Comparison of ENCODE assay signal across 10 cellular contexts in the genomic region with DNA sequence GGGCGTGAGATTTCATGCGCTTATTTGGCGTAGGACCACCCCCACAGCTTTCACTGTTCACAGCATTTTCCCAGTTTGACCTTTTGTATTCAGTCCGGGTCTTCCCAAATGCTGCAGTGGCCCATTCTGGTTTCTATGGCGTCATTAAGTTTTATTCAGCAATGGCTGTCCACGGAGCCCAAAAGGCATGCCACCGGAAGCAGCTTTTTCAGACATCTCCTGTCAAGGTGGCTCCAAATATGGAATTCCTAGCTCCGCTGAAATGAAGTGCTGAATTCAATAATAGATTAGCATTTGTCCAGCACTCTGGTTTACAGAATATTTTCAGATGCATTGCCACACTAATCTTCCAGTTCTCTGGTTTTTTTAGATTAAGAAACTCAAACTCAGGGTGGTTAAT.
DNase-seq lines count a peak whose midpoint lies in the region; ATAC-seq and TF ChIP-seq lines count a peak whose summit lies in the region.
"Had no signal": no experiment of that assay in that cellular context is flagged by ENCODE, and none has a peak within 500 bp of the region (broad histone marks: within the 10 kb centered on the region; RNA-seq: fewer than 3 reads in every experiment).

No MANE protein-coding gene starts in this region.

- H3K4me1 Mint-ChIP-seq in activated CD4-positive, alpha-beta memory T cell treated with anti-CD3 and anti-CD28 coated beads for 36 hours (ENCODE audit: low read depth): peaks cover 10% of the 10 kb centered on the region

- H3K4me3 ChIP-seq in left ventricle myocardium inferior (peak overlapping the region; percentile 70), iPS-20b (ENCODE audit: low read length) (peak overlapping the region; percentile 90), uterus (peak overlapping the region in 1 of 2 donors; percentile 35)

- H3K9me3 ChIP-seq in left ventricle myocardium inferior (replicated peaks): no peaks in the 10 kb centered on the region
- H3K9me3 ChIP-seq in iPS-20b (ENCODE audit: insufficient read depth, low read depth, low read length): no peaks in the 10 kb centered on the region
- H3K9me3 ChIP-seq in uterus: no peaks in the 10 kb centered on the region
- H3K9me3 ChIP-seq: adrenal gland had no signal

- peak overlapping the region; percentile 77 for H3K4me3 Mint-ChIP-seq in activated CD4-positive, alpha-beta memory T cell treated with anti-CD3 and anti-CD28 coated beads for 36 hours

- no peak for TF ChIP-seq CTCF in left ventricle myocardium inferior (IDR thresholded peaks at IDR 0.05; ENCODE audit: borderline replicate concordance)
- no peak for TF ChIP-seq CTCF in uterus (IDR thresholded peaks at IDR 0.05)

- ATAC-seq in Right ventricle myocardium superior (ENCODE audit: poor library complexity): no peak

- H3K27ac ChIP-seq in left ventricle myocardium inferior (replicated peaks): peak overlapping the region; percentile 68
- H3K27ac ChIP-seq in iPS-20b (ENCODE audit: low read length): no peak overlapping the region
- peak overlapping the region; percentile 56 to 75 for H3K27ac ChIP-seq in uterus
- H3K27ac ChIP-seq: adrenal gland had no signal

- intact Hi-C loops in left ventricle myocardium inferior (cut with micrococcal nuclease): no loop called here
- intact Hi-C loops in Right ventricle myocardium superior (cut with DNase I): no loop called here
- intact Hi-C loops in activated CD4-positive, alpha-beta memory T cell treated with anti-CD3 and anti-CD28 coated beads for 36 hours (cut with micrococcal nuclease): loop anchor here (10.0 kb wide), 1 partner anchor 63 kb away; no protein-coding TSS in a partner anchor
- intact Hi-C loops in uterus (cut with DNase I; ENCODE audit: low total_unique reads): no loop called here

- no peaks in the 10 kb centered on the region for H3K36me3 Mint-ChIP-seq in activated CD4-positive, alpha-beta memory T cell treated with anti-CD3 and anti-CD28 coated beads for 36 hours

- peak overlapping the region; percentile 92; the same call in 1 of the 2 replicates for H3K9ac ChIP-seq in iPS-20b (ENCODE audit: low read depth, low read length)

- POLR2A ChIA-PET in activated CD4-positive, alpha-beta memory T cell treated with anti-CD3 and anti-CD28 coated beads for 36 hours (lab: Charles Lee): no interaction called here

- no peaks in the 10 kb centered on the region for H3K9me3 Mint-ChIP-seq in activated CD4-positive, alpha-beta memory T cell treated with anti-CD3 and anti-CD28 coated beads for 36 hours

- H3K27ac Mint-ChIP-seq in activated CD4-positive, alpha-beta memory T cell treated with anti-CD3 and anti-CD28 coated beads for 36 hours: no peak overlapping the region

- CTCF ChIA-PET in activated CD4-positive, alpha-beta memory T cell treated with anti-CD3 and anti-CD28 coated beads for 36 hours (lab: Charles Lee): interaction anchor here (1.6 to 3.0 kb wide), 2 partner anchors 95 to 107 kb away, joined by 6 to 11 read pairs; no protein-coding TSS in a partner anchor

- H3K4me1 ChIP-seq in left ventricle myocardium inferior: peaks cover 13% of the 10 kb centered on the region
- peaks cover 1% of the 10 kb centered on the region for H3K4me1 ChIP-seq in iPS-20b (ENCODE audit: insufficient read depth, low read length)
- no peaks in the 10 kb centered on the region for H3K4me1 ChIP-seq in uterus
- H3K4me1 ChIP-seq: adrenal gland had no signal

- H3K36me3 ChIP-seq in left ventricle myocardium inferior: no peaks in the 10 kb centered on the region
- no peaks in the 10 kb centered on the region for H3K36me3 ChIP-seq in iPS-20b (ENCODE audit: insufficient read depth, low read depth, low read length)
- no peaks in the 10 kb centered on the region for H3K36me3 ChIP-seq in uterus
- H3K36me3 ChIP-seq: adrenal gland had no signal

- no peaks in the 10 kb centered on the region for H3K27me3 ChIP-seq in left ventricle myocardium inferior (ENCODE audit: low read depth)
- no peaks in the 10 kb centered on the region for H3K27me3 ChIP-seq in iPS-20b (ENCODE audit: insufficient read depth, low read length)
- no peaks in the 10 kb centered on the region for H3K27me3 ChIP-seq in uterus
- H3K27me3 ChIP-seq: adrenal gland had no signal

- no peaks in the 10 kb centered on the region for H3K27me3 Mint-ChIP-seq in activated CD4-positive, alpha-beta memory T cell treated with anti-CD3 and anti-CD28 coated beads for 36 hours

- DNase-seq in left ventricle myocardium inferior: no peak
- DNase-seq in Right ventricle myocardium superior: no peak
- no peak for DNase-seq in activated CD4-positive, alpha-beta memory T cell treated with anti-CD3 and anti-CD28 coated beads for 36 hours
- no peak for DNase-seq in uterus
- no peak for DNase-seq in GDM1 (lab: John Stamatoyannopoulos, UW)
- DNase-seq in NOMO-1 (lab: John Stamatoyannopoulos, UW; ENCODE audit: unreplicated experiment in 2 of 2): no peak
- no peak for DNase-seq in activated CD4-positive, CD25-positive, alpha-beta regulatory T cell (lab: John Stamatoyannopoulos, UW)
- DNase-seq: adrenal gland, RPMI8226 had no signal

- no peak for TF ChIP-seq POLR2A in uterus (IDR thresholded peaks at IDR 0.05)
